In genomic region chr11:18836415-18836814, GRCh38 we compare ENCODE assay signal across 28 cellular contexts. TPM values are rescaled to one million over a fixed set of nuclear protein-coding genes. Genes with fewer than 3 reads are reported as not detected.
DNase-seq lines count a peak whose midpoint lies in the region; ATAC-seq and TF ChIP-seq lines count a peak whose summit lies in the region.
"Had no signal": no experiment of that assay in that cellular context is flagged by ENCODE, and none has a peak within 500 bp of the region (broad histone marks: within the 10 kb centered on the region; RNA-seq: fewer than 3 reads in every experiment).

No MANE protein-coding gene starts in this region.

- TF ChIP-seq CTCF in prostate gland (IDR thresholded peaks at IDR 0.05) (no peak), left ventricle myocardium inferior (IDR thresholded peaks at IDR 0.05; ENCODE audit: borderline replicate concordance) (no peak)

- ATAC-seq in GM21367 (IDR thresholded peaks at IDR 0.05; ENCODE audit: unreplicated experiment), result no peak
- ATAC-seq: activated naive CD4-positive, alpha-beta T cell treated with anti-CD3 and anti-CD28 coated beads, Interleukin-2, amount 50 U/mL, for 72 hours; psoas muscle; T-helper 17 cell had no signal

- no peaks in the 10 kb centered on the region for H3K27me3 ChIP-seq in prostate gland (replicated peaks; ENCODE audit: insufficient read depth)
- H3K27me3 ChIP-seq in left ventricle myocardium inferior (ENCODE audit: low read depth), result peaks cover 33% of the 10 kb centered on the region
- H3K27me3 ChIP-seq: upper lobe of left lung had no signal

- H3K4me3 ChIP-seq in prostate gland (no peak overlapping the region), left ventricle myocardium inferior (no peak overlapping the region)
- H3K4me3 ChIP-seq: coronary artery, HAP-1, heart right ventricle, psoas muscle, smooth muscle cell, stomach, upper lobe of left lung had no signal

- DNase-seq in A172 (ENCODE audit: low spot score) (peak; percentile 4), M059J (ENCODE audit: low read depth) (peak; percentile 7), astrocyte of the hippocampus (ENCODE audit: low read depth, low spot score) (peak; percentile 19), kidney tubule cell (ENCODE audit: low spot score) (peak; percentile 22), prostate gland (ENCODE audit: low spot score) (no peak), hippocampal formation (lab: John Stamatoyannopoulos, UW) (no peak), left ventricle myocardium inferior (no peak)
- DNase-seq: activated B cell treated with CpG ODN at 0.5 μM for 24 hours; GF-D8; heart right ventricle; KG1; midbrain; NCI-H1092 treated with DMSO at 0.1 percent for 48 hours; NCI-H524 treated with DMSO at 0.1 percent for 48 hours; psoas muscle; SHP77 treated with DMSO at 0.1 percent for 48 hours; stimulated activated CD4-positive, alpha-beta T cell treated with anti-CD3 and anti-CD28 coated beads, Interleukin-4, amount 100 ng/mL, for 1 hour; stomach; T-helper 17 cell; upper lobe of left lung had no signal

- H3K9me3 ChIP-seq in prostate gland (no peaks in the 10 kb centered on the region), left ventricle myocardium inferior (replicated peaks) (peaks cover 34% of the 10 kb centered on the region)
- H3K9me3 ChIP-seq: HAP-1, psoas muscle had no signal

- H3K27ac ChIP-seq in prostate gland (no peak overlapping the region), left ventricle myocardium inferior (replicated peaks) (no peak overlapping the region)
- H3K27ac ChIP-seq: C4-2B, coronary artery, heart right ventricle, psoas muscle, stomach, upper lobe of left lung had no signal

- no peak for TF ChIP-seq POLR2A in prostate gland (IDR thresholded peaks at IDR 0.05)

- no peaks in the 10 kb centered on the region for H3K36me3 ChIP-seq in prostate gland
- H3K36me3 ChIP-seq in left ventricle myocardium inferior, result no peaks in the 10 kb centered on the region
- H3K36me3 ChIP-seq: HAP-1, heart right ventricle, stomach, upper lobe of left lung had no signal

- WGBS in prostate gland, result 45% methylated on average over 2 of the region's 2 CpGs

- intact Hi-C loops in prostate gland (cut with DNase I) (no loop called here), left ventricle myocardium inferior (cut with micrococcal nuclease) (no loop called here)

- no peaks in the 10 kb centered on the region for H3K4me1 ChIP-seq in prostate gland (replicated peaks)
- no peaks in the 10 kb centered on the region for H3K4me1 ChIP-seq in left ventricle myocardium inferior
- H3K4me1 ChIP-seq: HAP-1, heart right ventricle, psoas muscle, stomach, upper lobe of left lung had no signal

RNA-seq across cellular contexts. Expression of gene PTPN5, which starts 44.8 kb away (rescaled TPM):
- total RNA-seq in A172 (2014; rRNA removed; shearing (Covaris generic)), result not detected in 2 replicates
- total RNA-seq in M059J (2014; rRNA removed; shearing (Covaris generic)), result not detected in 2 replicates
- total RNA-seq in prostate gland, result 1 to 10 TPM in 1 of 2 donors, under 1 TPM in 1; 0.77 to 4.8 TPM
- total RNA-seq in left ventricle myocardium inferior, result 0.47 TPM
- total RNA-seq: activated B cell treated with CpG ODN at 0.5 μM for 24 hours; activated CD8-positive, alpha-beta memory T cell treated with anti-CD3 and anti-CD28 coated beads for 36 hours; activated naive CD4-positive, alpha-beta T cell treated with anti-CD3 and anti-CD28 coated beads, Interleukin-2, amount 50 U/mL, for 72 hours; kidney epithelial cell; smooth muscle cell; T-helper 17 cell had no signal

Comparison
In these comparisons a context has a peak if more than half of its experiments do, and no peak if none do; other contexts are left out.
1. DNase-seq: peak in A172 (single experiment), M059J (single experiment), astrocyte of the hippocampus (single experiment) and kidney tubule cell (single experiment); none in prostate gland (single experiment), hippocampal formation (0 of 2) and left ventricle myocardium inferior (single experiment).